In the genomic region with DNA sequence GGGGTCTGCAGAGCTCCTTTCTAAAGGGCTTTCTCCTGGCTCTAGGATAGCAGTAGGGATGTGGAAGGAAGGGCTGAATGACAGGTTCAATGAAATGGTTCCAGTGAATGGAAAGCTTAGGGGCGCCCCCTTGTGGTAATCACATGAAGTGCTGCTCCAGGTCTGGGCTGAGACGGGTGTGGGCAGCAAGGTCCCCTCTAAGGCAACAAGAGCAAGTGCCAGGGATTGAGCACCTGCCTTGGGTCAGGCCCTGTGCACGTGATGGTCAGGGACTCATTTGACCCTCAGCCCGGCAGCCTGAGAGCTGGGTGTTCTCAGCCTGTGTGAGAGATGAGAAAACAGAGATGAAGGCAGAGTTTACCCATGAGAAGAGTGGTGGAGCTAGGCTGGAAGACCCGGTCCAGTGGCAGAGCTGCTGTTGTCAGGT, we compare ENCODE assay signal across 8 cellular contexts. TPM values are rescaled to one million over a fixed set of nuclear protein-coding genes. Genes with fewer than 3 reads are reported as not detected.
DNase-seq lines count a peak whose midpoint lies in the region; ATAC-seq and TF ChIP-seq lines count a peak whose summit lies in the region.

No MANE protein-coding gene starts in this region.

- no peaks in the 10 kb centered on the region for H3K27me3 Mint-ChIP-seq in naive thymus-derived CD4-positive, alpha-beta T cell

- CTCF ChIA-PET in naive thymus-derived CD4-positive, alpha-beta T cell (lab: Charles Lee): interaction anchor here (0.7 to 8.3 kb wide), 27 partner anchors 9 to 770 kb away, joined by 3 to 191 read pairs (median 4); partner anchors contain the start of genes CCR8 and CX3CR1

- H3K27me3 ChIP-seq in H7 (ENCODE audit: control insufficient read depth, insufficient read depth, low read length): no peaks in the 10 kb centered on the region
- H3K27me3 ChIP-seq in naive thymus-derived CD4-positive, alpha-beta T cell (ENCODE audit: control insufficient read depth in 2 of 2, insufficient read depth in 2 of 2, low read length in 2 of 2): no peaks in the 10 kb centered on the region

- peak; percentile 92 for TF ChIP-seq CTCF in AG09319 (IDR thresholded peaks at IDR 0.05; ENCODE audit: low read depth, low read length)

- H3K4me3 ChIP-seq in H7 (ENCODE audit: insufficient read depth, low read depth, low read length): no peak overlapping the region
- no peak overlapping the region for H3K4me3 ChIP-seq in naive thymus-derived CD4-positive, alpha-beta T cell (ENCODE audit: low read length)

- peaks cover 0 to 6% (median 0%) of the 10 kb centered on the region in 5 donors for H3K36me3 Mint-ChIP-seq in naive thymus-derived CD4-positive, alpha-beta T cell

- H3K9me3 Mint-ChIP-seq in naive thymus-derived CD4-positive, alpha-beta T cell: peaks cover 0 to 3% (median 0%) of the 10 kb centered on the region in 11 donors

- peaks cover 0 to 14% of the 10 kb centered on the region in 2 donors for H3K4me1 ChIP-seq in naive thymus-derived CD4-positive, alpha-beta T cell (ENCODE audit: control insufficient read depth in 2 of 2, insufficient read depth in 2 of 2, low read length in 2 of 2)

- H3K9me3 ChIP-seq in naive thymus-derived CD4-positive, alpha-beta T cell (ENCODE audit: control insufficient read depth in 2 of 3, low read length in 3 of 3): no peaks in the 10 kb centered on the region

- POLR2A ChIA-PET in naive thymus-derived CD4-positive, alpha-beta T cell (lab: Charles Lee): interaction anchor here (0.9 kb wide), 1 partner anchor 186 kb away, joined by 3 read pairs; no protein-coding TSS in a partner anchor

- peaks cover 9 to 73% (median 42%) of the 10 kb centered on the region in 7 donors for H3K4me1 Mint-ChIP-seq in naive thymus-derived CD4-positive, alpha-beta T cell

- peak overlapping the region in 1 of 10 donors; percentile 53 for H3K4me3 Mint-ChIP-seq in naive thymus-derived CD4-positive, alpha-beta T cell

- H3K27ac Mint-ChIP-seq in naive thymus-derived CD4-positive, alpha-beta T cell: peak overlapping the region in 5 of 9 donors; percentile 53 to 79 (median 69)

- intact Hi-C loops in naive thymus-derived CD4-positive, alpha-beta T cell (cut with micrococcal nuclease): loop anchor here (1.0 to 10.0 kb wide), 6 partner anchors 70 to 770 kb away; no protein-coding TSS in a partner anchor

- H3K36me3 ChIP-seq in H7 (replicated peaks; ENCODE audit: control insufficient read depth, insufficient read depth, low read length): no peaks in the 10 kb centered on the region
- no peaks in the 10 kb centered on the region for H3K36me3 ChIP-seq in naive thymus-derived CD4-positive, alpha-beta T cell (ENCODE audit: control insufficient read depth in 2 of 3, insufficient read depth in 3 of 3, low read length in 3 of 3)

- H3K27ac ChIP-seq in naive thymus-derived CD4-positive, alpha-beta T cell (ENCODE audit: low read depth, low read length): no peak overlapping the region

- DNase-seq in AG09319 (ENCODE audit: extremely low read depth, low read depth) (no peak), H7 (peak; percentile 83), OCI-M1 (lab: John Stamatoyannopoulos, UW) (peak; percentile 84), activated T-cell treated with anti-CD3 and anti-CD28 coated beads for 24 hours (ENCODE audit: low read depth) (peak; percentile 68)
- peak; percentile 27 to 77 (median 61) for DNase-seq in naive thymus-derived CD4-positive, alpha-beta T cell
- DNase-seq in stimulated activated naive CD4-positive, alpha-beta T cell (lab: John Stamatoyannopoulos, UW): peak; percentile 31 to 82 (median 56)

- ATAC-seq in esophagus mucosa (peak; percentile 65), HG03565 (IDR thresholded peaks at IDR 0.05; ENCODE audit: unreplicated experiment) (no peak)
- peak; percentile 72 for ATAC-seq in naive thymus-derived CD4-positive, alpha-beta T cell

RNA-seq across cellular contexts. Expression of gene CX3CR1, which starts 12.1 kb away (rescaled TPM):
- 0.03 and 1.0 TPM in 2 replicates for total RNA-seq in H7 (2014; rRNA removed; shearing (Covaris generic))
- 0.84 TPM for total RNA-seq in esophagus mucosa
- 10 to 100 TPM in 1 of 5 experiments, 1 to 10 TPM in 2, under 1 TPM in 2; 0.54 to 66.6 (median 3.3) TPM for total RNA-seq in naive thymus-derived CD4-positive, alpha-beta T cell
- 1 to 10 TPM; 1.0 to 1.1 TPM for polyA plus RNA-seq in naive thymus-derived CD4-positive, alpha-beta T cell

RNA-seq across cellular contexts. Expression of gene CCR8, which starts 37.6 kb away (rescaled TPM):
- total RNA-seq in H7 (2014; rRNA removed; shearing (Covaris generic)): 0.15 TPM in 1 of 2 replicates, not detected in the other
- 0.16 TPM for total RNA-seq in esophagus mucosa
- 10 to 100 TPM in 1 of 5 experiments, 1 to 10 TPM in 1, under 1 TPM in 1, not detected in 2; 0.43 to 10.7 (median 1.3) TPM for total RNA-seq in naive thymus-derived CD4-positive, alpha-beta T cell
- polyA plus RNA-seq in naive thymus-derived CD4-positive, alpha-beta T cell: not detected
